ENCODE assay signal across 19 cellular contexts in genomic region chr16:22782299-22782698, GRCh38. TPM values are rescaled to one million over a fixed set of nuclear protein-coding genes. Genes with fewer than 3 reads are reported as not detected.
DNase-seq lines count a peak whose midpoint lies in the region; ATAC-seq lines count a peak whose summit lies in the region.
"Had no signal": no experiment of that assay in that cellular context is flagged by ENCODE, and none has a peak within 500 bp of the region (broad histone marks: within the 10 kb centered on the region; RNA-seq: fewer than 3 reads in every experiment).

No MANE protein-coding gene starts in this region.

- no peak overlapping the region for H3K4me3 ChIP-seq in right cardiac atrium (ENCODE audit: low read length)
- no peak overlapping the region for H3K4me3 ChIP-seq in aorta (ENCODE audit: low read length in 2 of 2)
- H3K4me3 ChIP-seq: cardiac muscle cell, mucosa of descending colon had no signal

- H3K27me3 ChIP-seq in right cardiac atrium (ENCODE audit: control insufficient read depth, insufficient read depth) (no peaks in the 10 kb centered on the region), aorta (ENCODE audit: control insufficient read depth in 1 of 2, insufficient read depth in 2 of 2, low read length in 1 of 2) (no peaks in the 10 kb centered on the region)
- H3K27me3 ChIP-seq: cardiac muscle cell had no signal

- H3K36me3 ChIP-seq in aorta (ENCODE audit: control insufficient read depth in 1 of 2, insufficient read depth in 2 of 2, low read length in 1 of 2): no peaks in the 10 kb centered on the region
- H3K36me3 ChIP-seq: cardiac muscle cell had no signal

- in situ Hi-C loops in SK-MEL-5 (cut with HindIII; ENCODE audit: low pct_unique_long_range_greater_than_20kb, low sequenced_read_pairs): no loop called here

- H3K36me3 Mint-ChIP-seq in T-helper 17 cell (ENCODE audit: low read depth): peaks cover 3% of the 10 kb centered on the region
- H3K36me3 Mint-ChIP-seq: CD8-positive, alpha-beta memory T cell had no signal

- intact Hi-C loops in right cardiac atrium (cut with DNase I) (no loop called here), left ventricle myocardium superior (cut with micrococcal nuclease) (no loop called here), aorta (cut with DNase I) (no loop called here)

- H3K4me3 Mint-ChIP-seq in T-helper 17 cell: no peak overlapping the region
- H3K4me3 Mint-ChIP-seq: CD8-positive, alpha-beta memory T cell; T-helper 1 cell treated with Interleukin-12 subunit alpha and Interleukin-12 subunit beta and Interleukin-4 antibody, amounts not matched to agents 30 μg/mL and 1 μg/mL, for 36 hours had no signal

- H3K27ac ChIP-seq in right cardiac atrium (ENCODE audit: low read length) (no peak overlapping the region), aorta (ENCODE audit: low read depth in 1 of 2, low read length in 2 of 2) (no peak overlapping the region)
- H3K27ac ChIP-seq: cardiac muscle cell had no signal

- H3K4me1 ChIP-seq in right cardiac atrium (ENCODE audit: control insufficient read depth, insufficient read depth, low read length) (no peaks in the 10 kb centered on the region), aorta (ENCODE audit: control insufficient read depth in 1 of 2, insufficient read depth in 2 of 2, low read length in 2 of 2) (no peaks in the 10 kb centered on the region)

- H3K9me3 ChIP-seq in right cardiac atrium (ENCODE audit: control insufficient read depth, low read length) (no peaks in the 10 kb centered on the region), aorta (ENCODE audit: control insufficient read depth, low read length) (no peaks in the 10 kb centered on the region), T-helper 17 cell (ENCODE audit: control insufficient read depth, low read length, poor library complexity, severe bottlenecking) (no peaks in the 10 kb centered on the region)
- H3K9me3 ChIP-seq: mucosa of descending colon had no signal

- no peak overlapping the region for H3K27ac Mint-ChIP-seq in T-helper 17 cell
- H3K27ac Mint-ChIP-seq: CD8-positive, alpha-beta memory T cell; T-helper 1 cell treated with Interleukin-12 subunit alpha and Interleukin-12 subunit beta and Interleukin-4 antibody, amounts not matched to agents 30 μg/mL and 1 μg/mL, for 36 hours had no signal

- DNase-seq in right cardiac atrium (peak in 2 of 3 donors; percentile 14 to 25), left ventricle myocardium superior (no peak), SK-MEL-5 (ENCODE audit: low read depth, low spot score) (peak; percentile 76), glomerular endothelial cell (ENCODE audit: extremely low read depth, low read depth, low spot score) (peak; percentile 5), aorta (peak in 1 of 2 donors; percentile 60), T-helper 17 cell (no peak)
- DNase-seq: activated CD4-positive, CD25-positive, alpha-beta regulatory T cell treated with anti-CD3 and anti-CD28 coated beads, Interleukin-2, amount 50 U/mL, for 72 hours; CD8-positive, alpha-beta memory T cell; effector CD8-positive, alpha-beta T cell; EL; hippocampal formation; NCI-H1417 treated with DMSO at 0.1 percent for 48 hours; occipital lobe; stimulated activated CD4-positive, alpha-beta T cell treated with anti-CD3 and anti-CD28 coated beads, Interleukin-2, amount 100 ng/mL, for 24 hours had no signal

- ATAC-seq in right cardiac atrium (peak; percentile 55 to 97), left ventricle myocardium superior (no peak), aorta (ENCODE audit: low FRiP score) (peak; percentile 41), HG02981 (IDR thresholded peaks at IDR 0.05; ENCODE audit: unreplicated experiment) (no peak), T-helper 17 cell (no peak), GM21825 (IDR thresholded peaks at IDR 0.05; ENCODE audit: unreplicated experiment) (no peak)
- ATAC-seq: mucosa of descending colon had no signal

- peaks cover 16% of the 10 kb centered on the region for H3K27me3 Mint-ChIP-seq in T-helper 17 cell

- 27% methylated on average over 4 of the region's 4 CpGs for WGBS in right cardiac atrium
- 18 to 24% methylated on average over 4 of the region's 4 CpGs for WGBS in aorta, 2 donors

- no peaks in the 10 kb centered on the region for H3K4me1 Mint-ChIP-seq in T-helper 17 cell
- H3K4me1 Mint-ChIP-seq: CD8-positive, alpha-beta memory T cell had no signal

RNA-seq across cellular contexts. Expression of gene HS3ST2, which starts 31.7 kb away (rescaled TPM):
- total RNA-seq in right cardiac atrium (1 to 10 TPM in 1 of 4 donors, under 1 TPM in 3; 0.24 to 2.5 (median 0.82) TPM), left ventricle myocardium superior (0.17 TPM), glomerular endothelial cell (not detected in 2 replicates), aorta (10 to 100 TPM in 1 of 2 donors, 1 to 10 TPM in 1; 1.9 to 16.3 TPM), T-helper 17 cell (not detected)
- polyA plus RNA-seq in right cardiac atrium (0.70 TPM), aorta (10 to 100 TPM in 1 of 2 donors, under 1 TPM in 1; 0.54 to 14.7 TPM)
- not detected in 2 replicates for total RNA-seq in SK-MEL-5 (2014; rRNA removed; shearing (Covaris generic))
- not detected in 2 replicates for polyA plus RNA-seq in SK-MEL-5 (2015; cell fraction: cytosol; rRNA removed)
- polyA plus RNA-seq in SK-MEL-5 (2015; cell fraction: nucleus; rRNA removed): not detected in 2 replicates
- total RNA-seq: cardiac muscle cell; CD8-positive, alpha-beta memory T cell had no signal
- polyA plus RNA-seq: cardiac muscle cell; CD8-positive, alpha-beta memory T cell had no signal

Comparison
In these comparisons a context has a peak if more than half of its experiments do, and no peak if none do; other contexts are left out.
1. ATAC-seq: peak in right cardiac atrium (2 of 2) and aorta (single experiment); none in left ventricle myocardium superior (single experiment), HG02981 (single experiment), T-helper 17 cell (single experiment) and GM21825 (single experiment).
2. DNase-seq: peak in right cardiac atrium (2 of 3), SK-MEL-5 (single experiment) and glomerular endothelial cell (single experiment); none in left ventricle myocardium superior (single experiment) and T-helper 17 cell (0 of 3).